Comparison of ENCODE assay signal across 7 cellular contexts in genomic region chr17:78343099-78343432, GRCh38. TPM values are rescaled to one million over a fixed set of nuclear protein-coding genes. Genes with fewer than 3 reads are reported as not detected.
DNase-seq lines count a peak whose midpoint lies in the region; ATAC-seq and TF ChIP-seq lines count a peak whose summit lies in the region.

No MANE protein-coding gene starts in this region.

- peaks cover 38% of the 10 kb centered on the region for H3K4me1 Mint-ChIP-seq in endothelial cell (ENCODE audit: unreplicated experiment)
- H3K4me1 Mint-ChIP-seq in naive thymus-derived CD4-positive, alpha-beta T cell, result peaks cover 63 to 87% (median 75%) of the 10 kb centered on the region in 7 donors

- no peak overlapping the region for H2AFZ ChIP-seq in SU-DHL-6 (ENCODE audit: low read depth, low read length, severe bottlenecking)

- no peaks in the 10 kb centered on the region for H3K9me3 Mint-ChIP-seq in endothelial cell (ENCODE audit: unreplicated experiment)
- peaks cover 0 to 2% (median 0%) of the 10 kb centered on the region in 11 donors for H3K9me3 Mint-ChIP-seq in naive thymus-derived CD4-positive, alpha-beta T cell

- no peak overlapping the region for H3K27ac ChIP-seq in SU-DHL-6 (ENCODE audit: low read depth, low read length)
- H3K27ac ChIP-seq in naive thymus-derived CD4-positive, alpha-beta T cell (ENCODE audit: low read depth, low read length), result peak overlapping the region; percentile 82

- peaks cover 5% of the 10 kb centered on the region for H3F3A ChIP-seq in SU-DHL-6 (ENCODE audit: insufficient read depth)

- H3K4me1 ChIP-seq in naive thymus-derived CD4-positive, alpha-beta T cell (ENCODE audit: control insufficient read depth in 2 of 2, insufficient read depth in 2 of 2, low read length in 2 of 2), result peaks cover 51 to 78% of the 10 kb centered on the region in 2 donors

- peaks cover under 1% of the 10 kb centered on the region for H3K36me3 Mint-ChIP-seq in endothelial cell (ENCODE audit: low read depth, unreplicated experiment)
- H3K36me3 Mint-ChIP-seq in naive thymus-derived CD4-positive, alpha-beta T cell, result peaks cover 0 to 3% (median 0%) of the 10 kb centered on the region in 5 donors

- DNase-seq in H7 (peak; percentile 88), endothelial cell (ENCODE audit: low spot score) (no peak)
- peak in 1 of 9 donors; percentile 34 for DNase-seq in naive thymus-derived CD4-positive, alpha-beta T cell

- peak overlapping the region; percentile 30 for H3K27ac Mint-ChIP-seq in endothelial cell (ENCODE audit: unreplicated experiment)
- H3K27ac Mint-ChIP-seq in naive thymus-derived CD4-positive, alpha-beta T cell, result peak overlapping the region; percentile 90 to 99 (median 97)

- intact Hi-C loops in naive thymus-derived CD4-positive, alpha-beta T cell (cut with micrococcal nuclease), result loop anchor here (1.0 to 5.0 kb wide), 6 partner anchors 10 to 91 kb away; partner anchors contain the start of gene SOCS3 (in 1 of the 2)

- no peaks in the 10 kb centered on the region for H4K20me1 ChIP-seq in SU-DHL-6 (ENCODE audit: low read depth, low read length)

- H3K9ac ChIP-seq in SU-DHL-6 (ENCODE audit: low read length), result no peak overlapping the region

- H3K27me3 Mint-ChIP-seq in endothelial cell (ENCODE audit: unreplicated experiment), result peaks cover 9% of the 10 kb centered on the region
- peaks cover 0 to 11% (median 0%) of the 10 kb centered on the region in 5 donors for H3K27me3 Mint-ChIP-seq in naive thymus-derived CD4-positive, alpha-beta T cell

- H3K36me3 ChIP-seq in H7 (replicated peaks; ENCODE audit: control insufficient read depth, insufficient read depth, low read length), result no peaks in the 10 kb centered on the region
- no peaks in the 10 kb centered on the region for H3K36me3 ChIP-seq in SU-DHL-6 (ENCODE audit: low read length)
- H3K36me3 ChIP-seq in naive thymus-derived CD4-positive, alpha-beta T cell (ENCODE audit: control insufficient read depth in 2 of 3, insufficient read depth in 3 of 3, low read length in 3 of 3), result no peaks in the 10 kb centered on the region

- H3K4me3 ChIP-seq in H7 (ENCODE audit: insufficient read depth, low read depth, low read length) (no peak overlapping the region; the same call in 1 of the 2 replicates), SU-DHL-6 (ENCODE audit: insufficient read depth, low read length, poor library complexity, severe bottlenecking) (no peak overlapping the region)
- H3K4me3 ChIP-seq in naive thymus-derived CD4-positive, alpha-beta T cell (ENCODE audit: low read length), result peak overlapping the region; percentile 46

- H3K9me2 ChIP-seq in SU-DHL-6 (replicated peaks; ENCODE audit: insufficient read depth, low read length), result no peaks in the 10 kb centered on the region

- ATAC-seq in naive thymus-derived CD4-positive, alpha-beta T cell, result peak; percentile 44
- no peak for ATAC-seq in GM21515 (IDR thresholded peaks at IDR 0.05; ENCODE audit: unreplicated experiment)
- ATAC-seq in HG03521 (IDR thresholded peaks at IDR 0.05; ENCODE audit: unreplicated experiment), result no peak
- ATAC-seq in HG02759 (IDR thresholded peaks at IDR 0.05; ENCODE audit: unreplicated experiment), result no peak

- peak overlapping the region; percentile 32 for H3K4me2 ChIP-seq in SU-DHL-6 (ENCODE audit: low read depth, low read length, poor library complexity, severe bottlenecking)

- POLR2A ChIA-PET in naive thymus-derived CD4-positive, alpha-beta T cell (lab: Charles Lee), result interaction anchor here (0.6 to 3.9 kb wide), 6 partner anchors 8 to 91 kb away, joined by 3 to 17 read pairs (median 8); no protein-coding TSS in a partner anchor

- no peak overlapping the region for H3K4me3 Mint-ChIP-seq in endothelial cell (ENCODE audit: unreplicated experiment)
- H3K4me3 Mint-ChIP-seq in naive thymus-derived CD4-positive, alpha-beta T cell, result peak overlapping the region; percentile 75 to 85 (median 82)

- no peaks in the 10 kb centered on the region for H3K9me3 ChIP-seq in SU-DHL-6 (ENCODE audit: insufficient read depth, low read length)
- no peaks in the 10 kb centered on the region for H3K9me3 ChIP-seq in naive thymus-derived CD4-positive, alpha-beta T cell (ENCODE audit: control insufficient read depth in 2 of 3, low read length in 3 of 3)

- peaks cover 5% of the 10 kb centered on the region for H3K27me3 ChIP-seq in H7 (ENCODE audit: control insufficient read depth, insufficient read depth, low read length)
- H3K27me3 ChIP-seq in SU-DHL-6 (ENCODE audit: low read length), result no peaks in the 10 kb centered on the region
- no peaks in the 10 kb centered on the region for H3K27me3 ChIP-seq in naive thymus-derived CD4-positive, alpha-beta T cell (ENCODE audit: control insufficient read depth in 2 of 2, insufficient read depth in 2 of 2, low read length in 2 of 2)

- TF ChIP-seq CTCF in SU-DHL-6 (IDR thresholded peaks at IDR 0.05; ENCODE audit: insufficient read depth, low read length, poor library complexity, severe bottlenecking), result no peak
- no peak for TF ChIP-seq CTCF in endothelial cell (IDR thresholded peaks at IDR 0.05; ENCODE audit: unreplicated experiment)

- CTCF ChIA-PET in naive thymus-derived CD4-positive, alpha-beta T cell (lab: Charles Lee), result interaction anchor here (0.7 to 1.8 kb wide), 6 partner anchors 8 to 79 kb away, joined by 3 to 9 read pairs (median 6); no protein-coding TSS in a partner anchor

- no peaks in the 10 kb centered on the region for H3K79me2 ChIP-seq in SU-DHL-6 (ENCODE audit: insufficient read depth, low read length)

RNA-seq across cellular contexts. Expression of gene SOCS3, which starts 16.8 kb away (rescaled TPM):
- total RNA-seq in H7 (2014; rRNA removed; shearing (Covaris generic)), result 13.3 and 26.9 TPM in 2 replicates
- 30.2 TPM for total RNA-seq in endothelial cell (ENCODE audit: unreplicated experiment)
- 100 to 1,000 TPM in 3 of 5 experiments, 1 to 10 TPM in 2; 8.1 to 281 (median 110) TPM for total RNA-seq in naive thymus-derived CD4-positive, alpha-beta T cell
- polyA plus RNA-seq in naive thymus-derived CD4-positive, alpha-beta T cell, result 100 to 1,000 TPM in 1 of 2 donors, 10 to 100 TPM in 1; 58.4 to 206 TPM

RNA-seq across cellular contexts. Expression of gene PGS1, which starts 35.4 kb away (rescaled TPM):
- total RNA-seq in H7 (2014; rRNA removed; shearing (Covaris generic)), result 63.7 and 71.8 TPM in 2 replicates
- 85.5 TPM for total RNA-seq in endothelial cell (ENCODE audit: unreplicated experiment)
- 10 to 100 TPM; 66.6 to 84.3 (median 82.0) TPM for total RNA-seq in naive thymus-derived CD4-positive, alpha-beta T cell
- 10 to 100 TPM; 36.1 to 52.3 TPM for polyA plus RNA-seq in naive thymus-derived CD4-positive, alpha-beta T cell
